13 cellular contexts compared by ENCODE assay signal in the genomic region with DNA sequence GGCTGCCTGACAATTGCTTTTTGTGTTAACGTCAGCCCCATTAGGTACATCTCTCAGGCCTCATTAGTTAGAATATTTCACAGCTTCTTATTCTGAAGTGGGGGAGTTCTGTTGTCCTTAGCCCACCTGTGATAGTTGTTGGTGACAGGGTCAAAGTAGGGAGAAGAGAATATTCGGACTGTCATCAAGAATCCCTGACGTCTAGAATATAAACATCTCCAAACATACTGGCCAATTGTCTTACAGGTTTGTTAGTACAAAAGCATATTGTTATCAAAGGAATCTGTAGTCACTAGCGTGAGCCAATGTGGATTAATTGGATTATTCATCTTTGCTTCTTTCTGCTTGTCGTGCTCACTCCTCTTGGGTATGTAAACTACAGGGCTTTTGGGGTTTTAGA.
"Had no signal": no experiment of that assay in that cellular context is flagged by ENCODE, and none has a peak within 500 bp of the region (broad histone marks: within the 10 kb centered on the region; RNA-seq: fewer than 3 reads in every experiment).

No MANE protein-coding gene starts in this region.

- H3K27ac Mint-ChIP-seq: activated CD4-positive, alpha-beta T cell treated with anti-CD3 and anti-CD28 coated beads, Interleukin-2, amount 10 ng/mL, durations not matched to agents 7 days and 5 days; stimulated activated memory B cell treated with anti-CD40 and anti-IgM and Interleukin-4, amounts not matched to agents 10 μg/mL and 1 μg/mL and 100 μg/mL, for 72 hours had no signal

- H3K4me3 ChIP-seq: esophagus squamous epithelium, suprapubic skin, upper lobe of left lung had no signal

- H3K27ac ChIP-seq: esophagus squamous epithelium, suprapubic skin, upper lobe of left lung had no signal

- H3K27me3 Mint-ChIP-seq: activated CD4-positive, alpha-beta T cell treated with anti-CD3 and anti-CD28 coated beads, Interleukin-2, amount 10 ng/mL, durations not matched to agents 7 days and 5 days; activated naive CD8-positive, alpha-beta T cell treated with anti-CD3 and anti-CD28 coated beads, Interleukin-2, amount 10 ng/mL, durations not matched to agents 7 days and 5 days; stimulated activated memory B cell treated with anti-CD40 and anti-IgM and Interleukin-4, amounts not matched to agents 10 μg/mL and 1 μg/mL and 100 μg/mL, for 72 hours had no signal

- ATAC-seq: left ventricle myocardium superior; stimulated activated memory B cell treated with anti-CD40 and anti-IgM and Interleukin-4, amounts not matched to agents 10 μg/mL and 1 μg/mL and 100 μg/mL, for 72 hours had no signal

- H3K27me3 ChIP-seq: esophagus squamous epithelium, suprapubic skin, upper lobe of left lung had no signal

- H3K4me1 ChIP-seq: suprapubic skin, upper lobe of left lung had no signal

- H3K9me3 ChIP-seq: suprapubic skin had no signal

- H3K4me3 Mint-ChIP-seq: activated CD4-positive, alpha-beta T cell treated with anti-CD3 and anti-CD28 coated beads, Interleukin-2, amount 10 ng/mL, durations not matched to agents 7 days and 5 days; activated naive CD8-positive, alpha-beta T cell treated with anti-CD3 and anti-CD28 coated beads, Interleukin-2, amount 10 ng/mL, durations not matched to agents 7 days and 5 days; stimulated activated memory B cell treated with anti-CD40 and anti-IgM and Interleukin-4, amounts not matched to agents 10 μg/mL and 1 μg/mL and 100 μg/mL, for 72 hours had no signal

- DNase-seq: activated CD4-positive, alpha-beta T cell treated with anti-CD3 and anti-CD28 coated beads, Interleukin-2, amount 10 ng/mL, durations not matched to agents 7 days and 5 days; activated CD4-positive, CD25-positive, alpha-beta regulatory T cell; activated CD8-positive, alpha-beta memory T cell treated with anti-CD3 and anti-CD28 coated beads, Interleukin-2, amount 50 U/mL, for 48 hours; activated naive CD8-positive, alpha-beta T cell treated with anti-CD3 and anti-CD28 coated beads, Interleukin-2, amount 10 ng/mL, durations not matched to agents 7 days and 5 days; aorta; effector CD4-positive, alpha-beta T cell; esophagus squamous epithelium; glutamatergic neuron; left ventricle myocardium superior; stimulated activated CD4-positive, alpha-beta T cell treated with anti-CD3 and anti-CD28 coated beads, Interleukin-2, amount 100 ng/mL, for 48 hours; upper lobe of left lung had no signal
